ENCODE assay signal across 30 cellular contexts in the genomic region with DNA sequence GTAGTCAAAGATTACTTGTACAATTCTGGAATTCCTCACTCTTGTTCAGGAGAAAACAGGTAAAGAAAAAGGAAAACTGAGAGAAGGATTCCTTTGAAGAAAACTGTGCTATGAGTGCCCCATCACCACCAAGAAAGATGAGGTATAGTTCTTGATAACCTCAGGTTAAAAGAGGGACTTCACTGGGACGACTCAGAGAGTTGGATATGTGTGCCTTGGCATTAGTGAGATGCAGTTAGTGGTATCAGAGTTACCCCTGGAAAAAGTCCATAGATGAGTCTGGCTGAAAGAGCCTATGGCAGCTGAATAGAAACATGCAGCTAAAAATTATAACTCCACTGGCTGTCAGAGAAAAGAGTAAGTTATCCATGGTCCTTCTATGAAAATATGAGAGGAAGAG. TPM values are rescaled to one million over a fixed set of nuclear protein-coding genes. Genes with fewer than 3 reads are reported as not detected.
"Had no signal": no experiment of that assay in that cellular context is flagged by ENCODE, and none has a peak within 500 bp of the region (broad histone marks: within the 10 kb centered on the region; RNA-seq: fewer than 3 reads in every experiment).

No MANE protein-coding gene starts in this region.

- H3K9me3 ChIP-seq: breast epithelium, esophagus muscularis mucosa, heart left ventricle, right lobe of liver, testis, transverse colon had no signal

- H3K27ac Mint-ChIP-seq: activated CD4-positive, alpha-beta T cell treated with anti-CD3 and anti-CD28 coated beads, Interleukin-2, amount 10 ng/mL, durations not matched to agents 24 days and 14 days; activated CD8-positive, alpha-beta memory T cell treated with anti-CD3 and anti-CD28 coated beads, Interleukin-2, amount 10 ng/mL, durations not matched to agents 7 days and 5 days; dendritic cell treated with granulocyte-macrophage colony-stimulating factor and Interleukin-4, amounts not matched to agents 40 ng/mL and 50 ng/mL, for 4 days; mesothelial cell of epicardium had no signal

- H3K4me3 Mint-ChIP-seq: activated CD4-positive, alpha-beta memory T cell treated with anti-CD3 and anti-CD28 coated beads, Interleukin-2, amount 10 ng/mL, durations not matched to agents 7 days and 5 days; activated CD4-positive, alpha-beta T cell treated with anti-CD3 and anti-CD28 coated beads, Interleukin-2, amount 10 ng/mL, durations not matched to agents 24 days and 14 days; activated CD8-positive, alpha-beta memory T cell treated with anti-CD3 and anti-CD28 coated beads, Interleukin-2, amount 10 ng/mL, durations not matched to agents 7 days and 5 days; dendritic cell treated with granulocyte-macrophage colony-stimulating factor and Interleukin-4, amounts not matched to agents 40 ng/mL and 50 ng/mL, for 4 days; immature natural killer cell; mesothelial cell of epicardium; naive B cell had no signal

- H3K27me3 ChIP-seq: breast epithelium, esophagus muscularis mucosa, foreskin keratinocyte, heart left ventricle, right lobe of liver, testis, transverse colon had no signal

- H3K4me3 ChIP-seq: breast epithelium, esophagus muscularis mucosa, heart left ventricle, right lobe of liver, testis, transverse colon had no signal

- H3K4me1 Mint-ChIP-seq: activated CD4-positive, alpha-beta memory T cell treated with anti-CD3 and anti-CD28 coated beads, Interleukin-2, amount 10 ng/mL, durations not matched to agents 7 days and 5 days; activated CD8-positive, alpha-beta memory T cell treated with anti-CD3 and anti-CD28 coated beads, Interleukin-2, amount 10 ng/mL, durations not matched to agents 7 days and 5 days; mesothelial cell of epicardium had no signal

- DNase-seq: activated CD4-positive, alpha-beta memory T cell treated with anti-CD3 and anti-CD28 coated beads, Interleukin-2, amount 10 ng/mL, durations not matched to agents 7 days and 5 days; activated CD4-positive, alpha-beta T cell treated with anti-CD3 and anti-CD28 coated beads, Interleukin-2, amount 10 ng/mL, durations not matched to agents 24 days and 14 days; activated CD8-positive, alpha-beta memory T cell treated with anti-CD3 and anti-CD28 coated beads, Interleukin-2, amount 10 ng/mL, durations not matched to agents 7 days and 5 days; activated gamma-delta T cell treated with Interleukin-2 at 50 U/mL for 16 hours; activated naive CD4-positive, alpha-beta T cell treated with anti-CD3 and anti-CD28 coated beads, Interleukin-2, amount 50 U/mL, for 16 hours; central memory CD4-positive, alpha-beta T cell; foreskin keratinocyte; heart left ventricle; hypothalamus; immature natural killer cell; kidney; left colon; mammary epithelial cell; naive B cell; right lobe of liver; stimulated activated CD4-positive, alpha-beta T cell treated with anti-CD3 and anti-CD28 coated beads, Interleukin-2, amount 100 ng/mL, for 48 hours; stimulated activated naive CD8-positive, alpha-beta T cell treated with anti-CD3 and anti-CD28 coated beads, Interleukin-15, Interleukin-2, amounts not matched to agents 100 U/mL and 50 U/mL, for 24 hours; testis; transverse colon had no signal

- H3K27me3 Mint-ChIP-seq: activated CD4-positive, alpha-beta memory T cell treated with anti-CD3 and anti-CD28 coated beads, Interleukin-2, amount 10 ng/mL, durations not matched to agents 7 days and 5 days; activated CD4-positive, alpha-beta T cell treated with anti-CD3 and anti-CD28 coated beads, Interleukin-2, amount 10 ng/mL, durations not matched to agents 24 days and 14 days; activated CD8-positive, alpha-beta memory T cell treated with anti-CD3 and anti-CD28 coated beads, Interleukin-2, amount 10 ng/mL, durations not matched to agents 7 days and 5 days; dendritic cell treated with granulocyte-macrophage colony-stimulating factor and Interleukin-4, amounts not matched to agents 40 ng/mL and 50 ng/mL, for 4 days; naive B cell had no signal

- ATAC-seq: activated CD8-positive, alpha-beta memory T cell treated with anti-CD3 and anti-CD28 coated beads, Interleukin-2, amount 10 ng/mL, durations not matched to agents 7 days and 5 days; foreskin keratinocyte; heart left ventricle; left colon; right lobe of liver; stimulated activated naive CD8-positive, alpha-beta T cell treated with anti-CD3 and anti-CD28 coated beads, Interleukin-15, Interleukin-2, amounts not matched to agents 100 U/mL and 50 U/mL, for 24 hours had no signal

- H3K4me1 ChIP-seq: breast epithelium, esophagus muscularis mucosa, foreskin keratinocyte, right lobe of liver, testis, transverse colon had no signal

- H3K9me3 Mint-ChIP-seq: activated CD4-positive, alpha-beta memory T cell treated with anti-CD3 and anti-CD28 coated beads, Interleukin-2, amount 10 ng/mL, durations not matched to agents 7 days and 5 days; activated CD4-positive, alpha-beta T cell treated with anti-CD3 and anti-CD28 coated beads, Interleukin-2, amount 10 ng/mL, durations not matched to agents 24 days and 14 days; dendritic cell treated with granulocyte-macrophage colony-stimulating factor and Interleukin-4, amounts not matched to agents 40 ng/mL and 50 ng/mL, for 4 days; immature natural killer cell had no signal

- H3K27ac ChIP-seq: breast epithelium, esophagus muscularis mucosa, foreskin keratinocyte, heart left ventricle, right lobe of liver, testis, transverse colon, VCaP had no signal

RNA-seq across cellular contexts. Expression of a gene that starts 38.9 kb away (rescaled TPM):
- total RNA-seq: activated CD4-positive, alpha-beta T cell treated with anti-CD3 and anti-CD28 coated beads, Interleukin-2, amount 10 ng/mL, durations not matched to agents 24 days and 14 days; breast epithelium; esophagus muscularis mucosa; foreskin keratinocyte; heart left ventricle; kidney; left colon; liver; mammary epithelial cell; mesothelial cell of epicardium; osteocyte; posterior vena cava; renal cortical epithelial cell; right lobe of liver; skeletal muscle tissue; transverse colon; urinary bladder had no signal
